1 cellular context compared by ENCODE assay signal in genomic region chr2:239815638-239816035, GRCh38.
TF ChIP-seq lines count a peak whose summit lies in the region.

No MANE protein-coding gene starts in this region.

TF ChIP-seq in HepG2, 621 proteins besides CTCF, POLR2A, EP300 and RAD21 (continued from another document):
- TF ChIP-seq, protein P1, sequence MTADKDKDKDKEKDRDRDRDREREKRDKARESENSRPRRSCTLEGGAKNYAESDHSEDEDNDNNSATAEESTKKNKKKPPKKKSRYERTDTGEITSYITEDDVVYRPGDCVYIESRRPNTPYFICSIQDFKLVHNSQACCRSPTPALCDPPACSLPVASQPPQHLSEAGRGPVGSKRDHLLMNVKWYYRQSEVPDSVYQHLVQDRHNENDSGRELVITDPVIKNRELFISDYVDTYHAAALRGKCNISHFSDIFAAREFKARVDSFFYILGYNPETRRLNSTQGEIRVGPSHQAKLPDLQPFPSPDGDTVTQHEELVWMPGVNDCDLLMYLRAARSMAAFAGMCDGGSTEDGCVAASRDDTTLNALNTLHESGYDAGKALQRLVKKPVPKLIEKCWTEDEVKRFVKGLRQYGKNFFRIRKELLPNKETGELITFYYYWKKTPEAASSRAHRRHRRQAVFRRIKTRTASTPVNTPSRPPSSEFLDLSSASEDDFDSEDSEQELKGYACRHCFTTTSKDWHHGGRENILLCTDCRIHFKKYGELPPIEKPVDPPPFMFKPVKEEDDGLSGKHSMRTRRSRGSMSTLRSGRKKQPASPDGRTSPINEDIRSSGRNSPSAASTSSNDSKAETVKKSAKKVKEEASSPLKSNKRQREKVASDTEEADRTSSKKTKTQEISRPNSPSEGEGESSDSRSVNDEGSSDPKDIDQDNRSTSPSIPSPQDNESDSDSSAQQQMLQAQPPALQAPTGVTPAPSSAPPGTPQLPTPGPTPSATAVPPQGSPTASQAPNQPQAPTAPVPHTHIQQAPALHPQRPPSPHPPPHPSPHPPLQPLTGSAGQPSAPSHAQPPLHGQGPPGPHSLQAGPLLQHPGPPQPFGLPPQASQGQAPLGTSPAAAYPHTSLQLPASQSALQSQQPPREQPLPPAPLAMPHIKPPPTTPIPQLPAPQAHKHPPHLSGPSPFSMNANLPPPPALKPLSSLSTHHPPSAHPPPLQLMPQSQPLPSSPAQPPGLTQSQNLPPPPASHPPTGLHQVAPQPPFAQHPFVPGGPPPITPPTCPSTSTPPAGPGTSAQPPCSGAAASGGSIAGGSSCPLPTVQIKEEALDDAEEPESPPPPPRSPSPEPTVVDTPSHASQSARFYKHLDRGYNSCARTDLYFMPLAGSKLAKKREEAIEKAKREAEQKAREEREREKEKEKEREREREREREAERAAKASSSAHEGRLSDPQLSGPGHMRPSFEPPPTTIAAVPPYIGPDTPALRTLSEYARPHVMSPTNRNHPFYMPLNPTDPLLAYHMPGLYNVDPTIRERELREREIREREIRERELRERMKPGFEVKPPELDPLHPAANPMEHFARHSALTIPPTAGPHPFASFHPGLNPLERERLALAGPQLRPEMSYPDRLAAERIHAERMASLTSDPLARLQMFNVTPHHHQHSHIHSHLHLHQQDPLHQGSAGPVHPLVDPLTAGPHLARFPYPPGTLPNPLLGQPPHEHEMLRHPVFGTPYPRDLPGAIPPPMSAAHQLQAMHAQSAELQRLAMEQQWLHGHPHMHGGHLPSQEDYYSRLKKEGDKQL (CRISPR knock-in tag; IDR thresholded peaks at IDR 0.05; ENCODE audit: low read depth) = no peak
- TF ChIP-seq TEAD3 (CRISPR knock-in tag; optimal IDR thresholded peaks at IDR 0.05; ENCODE audit: borderline replicate concordance) = no peak
- TF ChIP-seq, protein P2, sequence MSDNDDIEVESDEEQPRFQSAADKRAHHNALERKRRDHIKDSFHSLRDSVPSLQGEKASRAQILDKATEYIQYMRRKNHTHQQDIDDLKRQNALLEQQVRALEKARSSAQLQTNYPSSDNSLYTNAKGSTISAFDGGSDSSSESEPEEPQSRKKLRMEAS (IDR thresholded peaks at IDR 0.05) = 0 out of 2 replicates have a peak, but pooled peaks have one; percentile 29
- TF ChIP-seq JUND (CRISPR knock-in tag; IDR thresholded peaks at IDR 0.05) = no peak
- TF ChIP-seq FOXA1 (IDR thresholded peaks at IDR 0.05) = no peak
- 0 out of 2 replicates have a peak, but pooled peaks have one; percentile 27 for TF ChIP-seq FOXA1 (CRISPR knock-in tag; IDR thresholded peaks at IDR 0.05)
- TF ChIP-seq, protein P3, sequence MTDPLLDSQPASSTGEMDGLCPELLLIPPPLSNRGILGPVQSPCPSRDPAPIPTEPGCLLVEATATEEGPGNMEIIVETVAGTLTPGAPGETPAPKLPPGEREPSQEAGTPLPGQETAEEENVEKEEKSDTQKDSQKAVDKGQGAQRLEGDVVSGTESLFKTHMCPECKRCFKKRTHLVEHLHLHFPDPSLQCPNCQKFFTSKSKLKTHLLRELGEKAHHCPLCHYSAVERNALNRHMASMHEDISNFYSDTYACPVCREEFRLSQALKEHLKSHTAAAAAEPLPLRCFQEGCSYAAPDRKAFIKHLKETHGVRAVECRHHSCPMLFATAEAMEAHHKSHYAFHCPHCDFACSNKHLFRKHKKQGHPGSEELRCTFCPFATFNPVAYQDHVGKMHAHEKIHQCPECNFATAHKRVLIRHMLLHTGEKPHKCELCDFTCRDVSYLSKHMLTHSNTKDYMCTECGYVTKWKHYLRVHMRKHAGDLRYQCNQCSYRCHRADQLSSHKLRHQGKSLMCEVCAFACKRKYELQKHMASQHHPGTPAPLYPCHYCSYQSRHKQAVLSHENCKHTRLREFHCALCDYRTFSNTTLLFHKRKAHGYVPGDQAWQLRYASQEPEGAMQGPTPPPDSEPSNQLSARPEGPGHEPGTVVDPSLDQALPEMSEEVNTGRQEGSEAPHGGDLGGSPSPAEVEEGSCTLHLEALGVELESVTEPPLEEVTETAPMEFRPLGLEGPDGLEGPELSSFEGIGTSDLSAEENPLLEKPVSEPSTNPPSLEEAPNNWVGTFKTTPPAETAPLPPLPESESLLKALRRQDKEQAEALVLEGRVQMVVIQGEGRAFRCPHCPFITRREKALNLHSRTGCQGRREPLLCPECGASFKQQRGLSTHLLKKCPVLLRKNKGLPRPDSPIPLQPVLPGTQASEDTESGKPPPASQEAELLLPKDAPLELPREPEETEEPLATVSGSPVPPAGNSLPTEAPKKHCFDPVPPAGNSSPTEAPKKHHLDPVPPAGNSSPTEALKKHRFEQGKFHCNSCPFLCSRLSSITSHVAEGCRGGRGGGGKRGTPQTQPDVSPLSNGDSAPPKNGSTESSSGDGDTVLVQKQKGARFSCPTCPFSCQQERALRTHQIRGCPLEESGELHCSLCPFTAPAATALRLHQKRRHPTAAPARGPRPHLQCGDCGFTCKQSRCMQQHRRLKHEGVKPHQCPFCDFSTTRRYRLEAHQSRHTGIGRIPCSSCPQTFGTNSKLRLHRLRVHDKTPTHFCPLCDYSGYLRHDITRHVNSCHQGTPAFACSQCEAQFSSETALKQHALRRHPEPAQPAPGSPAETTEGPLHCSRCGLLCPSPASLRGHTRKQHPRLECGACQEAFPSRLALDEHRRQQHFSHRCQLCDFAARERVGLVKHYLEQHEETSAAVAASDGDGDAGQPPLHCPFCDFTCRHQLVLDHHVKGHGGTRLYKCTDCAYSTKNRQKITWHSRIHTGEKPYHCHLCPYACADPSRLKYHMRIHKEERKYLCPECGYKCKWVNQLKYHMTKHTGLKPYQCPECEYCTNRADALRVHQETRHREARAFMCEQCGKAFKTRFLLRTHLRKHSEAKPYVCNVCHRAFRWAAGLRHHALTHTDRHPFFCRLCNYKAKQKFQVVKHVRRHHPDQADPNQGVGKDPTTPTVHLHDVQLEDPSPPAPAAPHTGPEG (CRISPR knock-in tag; IDR thresholded peaks at IDR 0.05) = no peak
- TF ChIP-seq ZSCAN30 (CRISPR knock-in tag; IDR thresholded peaks at IDR 0.05) = no peak
- TF ChIP-seq ZBTB40 (IDR thresholded peaks at IDR 0.05) = peak; percentile 57
- TF ChIP-seq ZBTB40 (CRISPR knock-in tag; IDR thresholded peaks at IDR 0.05) = peak; percentile 99
- TF ChIP-seq, protein P4, sequence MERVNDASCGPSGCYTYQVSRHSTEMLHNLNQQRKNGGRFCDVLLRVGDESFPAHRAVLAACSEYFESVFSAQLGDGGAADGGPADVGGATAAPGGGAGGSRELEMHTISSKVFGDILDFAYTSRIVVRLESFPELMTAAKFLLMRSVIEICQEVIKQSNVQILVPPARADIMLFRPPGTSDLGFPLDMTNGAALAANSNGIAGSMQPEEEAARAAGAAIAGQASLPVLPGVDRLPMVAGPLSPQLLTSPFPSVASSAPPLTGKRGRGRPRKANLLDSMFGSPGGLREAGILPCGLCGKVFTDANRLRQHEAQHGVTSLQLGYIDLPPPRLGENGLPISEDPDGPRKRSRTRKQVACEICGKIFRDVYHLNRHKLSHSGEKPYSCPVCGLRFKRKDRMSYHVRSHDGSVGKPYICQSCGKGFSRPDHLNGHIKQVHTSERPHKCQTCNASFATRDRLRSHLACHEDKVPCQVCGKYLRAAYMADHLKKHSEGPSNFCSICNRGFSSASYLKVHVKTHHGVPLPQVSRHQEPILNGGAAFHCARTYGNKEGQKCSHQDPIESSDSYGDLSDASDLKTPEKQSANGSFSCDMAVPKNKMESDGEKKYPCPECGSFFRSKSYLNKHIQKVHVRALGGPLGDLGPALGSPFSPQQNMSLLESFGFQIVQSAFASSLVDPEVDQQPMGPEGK (CRISPR knock-in tag; IDR thresholded peaks at IDR 0.05) = peak; percentile 55; the same call in 1 of the 2 replicates
- TF ChIP-seq WIZ (CRISPR knock-in tag; IDR thresholded peaks at IDR 0.05) = no peak
- TF ChIP-seq, protein P5, sequence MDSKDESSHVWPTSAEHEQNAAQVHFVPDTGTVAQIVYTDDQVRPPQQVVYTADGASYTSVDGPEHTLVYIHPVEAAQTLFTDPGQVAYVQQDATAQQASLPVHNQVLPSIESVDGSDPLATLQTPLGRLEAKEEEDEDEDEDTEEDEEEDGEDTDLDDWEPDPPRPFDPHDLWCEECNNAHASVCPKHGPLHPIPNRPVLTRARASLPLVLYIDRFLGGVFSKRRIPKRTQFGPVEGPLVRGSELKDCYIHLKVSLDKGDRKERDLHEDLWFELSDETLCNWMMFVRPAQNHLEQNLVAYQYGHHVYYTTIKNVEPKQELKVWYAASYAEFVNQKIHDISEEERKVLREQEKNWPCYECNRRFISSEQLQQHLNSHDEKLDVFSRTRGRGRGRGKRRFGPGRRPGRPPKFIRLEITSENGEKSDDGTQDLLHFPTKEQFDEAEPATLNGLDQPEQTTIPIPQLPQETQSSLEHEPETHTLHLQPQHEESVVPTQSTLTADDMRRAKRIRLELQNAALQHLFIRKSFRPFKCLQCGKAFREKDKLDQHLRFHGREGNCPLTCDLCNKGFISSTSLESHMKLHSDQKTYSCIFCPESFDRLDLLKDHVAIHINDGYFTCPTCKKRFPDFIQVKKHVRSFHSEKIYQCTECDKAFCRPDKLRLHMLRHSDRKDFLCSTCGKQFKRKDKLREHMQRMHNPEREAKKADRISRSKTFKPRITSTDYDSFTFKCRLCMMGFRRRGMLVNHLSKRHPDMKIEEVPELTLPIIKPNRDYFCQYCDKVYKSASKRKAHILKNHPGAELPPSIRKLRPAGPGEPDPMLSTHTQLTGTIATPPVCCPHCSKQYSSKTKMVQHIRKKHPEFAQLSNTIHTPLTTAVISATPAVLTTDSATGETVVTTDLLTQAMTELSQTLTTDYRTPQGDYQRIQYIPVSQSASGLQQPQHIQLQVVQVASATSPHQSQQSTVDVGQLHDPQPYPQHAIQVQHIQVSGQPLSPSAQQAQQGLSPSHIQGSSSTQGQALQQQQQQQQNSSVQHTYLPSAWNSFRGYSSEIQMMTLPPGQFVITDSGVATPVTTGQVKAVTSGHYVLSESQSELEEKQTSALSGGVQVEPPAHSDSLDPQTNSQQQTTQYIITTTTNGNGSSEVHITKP (CRISPR knock-in tag; IDR thresholded peaks at IDR 0.05; ENCODE audit: low read depth) = peak; percentile 88
- TF ChIP-seq BHLHE40 (IDR thresholded peaks at IDR 0.05; ENCODE audit: low read length) = 0 out of 2 replicates have a peak, but pooled peaks have one; percentile 32
